ENCODE assay signal across 8 cellular contexts in the genomic region with DNA sequence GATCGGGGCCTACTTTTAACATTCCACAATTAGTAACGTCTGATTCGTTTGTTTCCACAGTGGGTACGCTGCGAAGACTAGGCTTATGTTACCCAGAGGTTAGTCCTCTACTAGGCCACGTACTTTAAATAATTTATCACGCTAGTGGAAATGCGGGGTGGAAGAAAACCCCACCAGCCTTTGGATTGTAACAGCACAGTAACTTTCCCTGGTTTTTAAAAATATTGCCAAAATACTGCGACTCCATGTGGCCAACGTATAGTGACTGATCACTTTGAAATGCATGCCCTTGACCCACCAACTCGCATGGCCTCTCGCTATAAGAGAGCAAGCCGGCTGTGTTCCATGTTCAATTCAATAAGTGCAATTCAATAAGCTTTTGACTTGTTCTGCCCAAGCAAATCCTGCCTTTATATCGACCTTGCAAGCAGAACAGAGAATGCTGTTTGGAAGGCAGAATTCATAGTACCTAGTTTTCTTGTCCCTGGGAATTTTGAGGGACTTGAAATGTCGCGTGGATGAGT. TPM values are rescaled to one million over a fixed set of nuclear protein-coding genes. Genes with fewer than 3 reads are reported as not detected.
DNase-seq lines count a peak whose midpoint lies in the region; ATAC-seq, FAIRE-seq and TF ChIP-seq lines count a peak whose summit lies in the region.

No MANE protein-coding gene starts in this region.

- H3K27me3 ChIP-seq in HL-60 (ENCODE audit: insufficient read depth, poor library complexity, severe bottlenecking) (no peaks in the 10 kb centered on the region), HepG2 (ENCODE audit: control insufficient read depth in 1 of 2, insufficient read depth in 2 of 2, low read length in 2 of 2) (no peaks in the 10 kb centered on the region), tibial artery (no peaks in the 10 kb centered on the region)

- no peak for ATAC-seq in HepG2

- H3K36me3 ChIP-seq in HepG2 (replicated peaks in 1 of 2; ENCODE audit: control insufficient read depth in 1 of 2, insufficient read depth in 2 of 2, low read length in 2 of 2) (no peaks in the 10 kb centered on the region), tibial artery (no peaks in the 10 kb centered on the region)

- WGBS in HepG2 (ENCODE audit: low lambda C conversion rate) = 87% methylated on average over 16 of the region's 16 CpGs

- H3K4me1 ChIP-seq in HepG2 (ENCODE audit: insufficient read depth, low read length) (peaks cover 36% of the 10 kb centered on the region), tibial artery (peaks cover 0 to 31% (median 12%) of the 10 kb centered on the region in 4 donors)

- TF ChIP-seq EP300 in HepG2 (IDR thresholded peaks at IDR 0.05; ENCODE audit: low read depth in 2 of 2, low read length in 2 of 2) (no peak), HepG2 (CRISPR knock-in tag; IDR thresholded peaks at IDR 0.05; ENCODE audit: borderline replicate concordance) (no peak)

- in situ Hi-C loops in HepG2 (cut with HindIII; ENCODE audit: extremely low pct_ligation_motif_present, low pct_unique_long_range_greater_than_20kb) = no loop called here
- in situ Hi-C loops in GM13976 (cut with MboI; ENCODE audit: low sequenced_read_pairs, unreplicated experiment) = no loop called here

- no peak for TF ChIP-seq RAD21 in HepG2 (CRISPR knock-in tag; IDR thresholded peaks at IDR 0.05)

- peaks cover 34% of the 10 kb centered on the region for H3K79me2 ChIP-seq in HepG2 (ENCODE audit: insufficient read depth, low read length)

- intact Hi-C loops in HepG2 (cut with micrococcal nuclease; ENCODE audit: unreplicated experiment) = no loop called here
- intact Hi-C loops in tibial artery (cut with DNase I; ENCODE audit: low total_unique reads) = loop anchor here (5.0 kb wide), 1 partner anchor 49 kb away; no protein-coding TSS in a partner anchor

- no peak for TF ChIP-seq POLR2A in HepG2 (IDR thresholded peaks at IDR 0.05; ENCODE audit: insufficient read depth in 1 of 2, low read depth in 2 of 2, low read length in 2 of 2)

- BruUV-seq in HepG2 (replicated peaks; lab: Mats Ljungman, UMichigan) = TSS peak; percentile 44

- no peaks in the 10 kb centered on the region for H4K20me1 ChIP-seq in HepG2 (ENCODE audit: insufficient read depth, low read length)

- H3K9ac ChIP-seq in HepG2 (ENCODE audit: insufficient read depth, low read depth, low read length) = peak overlapping the region; percentile 92

- FAIRE-seq in HepG2 (lab: Jason Lieb, UNC) = no peak
- no peak for FAIRE-seq in RCC 7860 (lab: Jason Lieb, UNC)

- H2AFZ ChIP-seq in HepG2 (ENCODE audit: low read length) = no peak overlapping the region

- H3K4me3 ChIP-seq in AG09309 (ENCODE audit: control insufficient read depth, low read depth, low read length) (peak overlapping the region; percentile 57), HL-60 (replicated peaks; ENCODE audit: insufficient read depth, low read length) (peak overlapping the region; percentile 13), HepG2 (replicated peaks in 1 of 3; ENCODE audit: insufficient read depth in 1 of 3, low read depth in 2 of 3, low read length in 3 of 3) (peak overlapping the region; percentile 16 to 75 (median 37); a peak in 4 of 6 replicates), tibial artery (peak overlapping the region; percentile 84 to 95)

- POLR2A ChIA-PET in HepG2 (lab: Yijun Ruan, JAX) = interaction anchor here (0.9 to 2.2 kb wide), 13 partner anchors 10 to 312 kb away, joined by 3 to 20 read pairs (median 6); a partner anchor contains a TSS

- CTCF ChIA-PET in HepG2 (lab: Yijun Ruan, JAX; ENCODE audit: low intra/inter-chr PET ratio, low total read pairs) = no interaction called here

- H3K9me3 ChIP-seq in HepG2 (ENCODE audit: low read length) (no peaks in the 10 kb centered on the region), tibial artery (no peaks in the 10 kb centered on the region)

- TF ChIP-seq CTCF in AG09309 (IDR thresholded peaks at IDR 0.05; ENCODE audit: control insufficient read depth, insufficient read depth, low read depth, low read length, missing control alignments) = no peak
- TF ChIP-seq CTCF in HL-60 (IDR thresholded peaks at IDR 0.05; ENCODE audit: insufficient read depth, low read length) = no peak
- no peak for TF ChIP-seq CTCF in HepG2 (CRISPR knock-in tag; IDR thresholded peaks at IDR 0.05)
- no peak for TF ChIP-seq CTCF in tibial artery (IDR thresholded peaks at IDR 0.05)
- no peak for TF ChIP-seq CTCF in GM13976 (IDR thresholded peaks at IDR 0.05; ENCODE audit: borderline replicate concordance, control extremely low read depth, extremely low read depth, insufficient read depth, missing control alignments)

- DNase-seq in AG09309 (ENCODE audit: low read depth) (no peak), HL-60 (ENCODE audit: low read depth in 1 of 2, low spot score in 1 of 2) (no peak), amniotic epithelial cell (ENCODE audit: low read depth) (peak; percentile 14), HepG2 (ENCODE audit: low spot score) (no peak), tibial artery (no peak), RCC 7860 (ENCODE audit: low spot score) (no peak), NCI-H128 (lab: John Stamatoyannopoulos, UW; ENCODE audit: unreplicated experiment) (no peak), GM13976 (ENCODE audit: low spot score) (no peak)

- H3K4me2 ChIP-seq in HepG2 (ENCODE audit: low read depth, low read length) = peak overlapping the region; percentile 76

- H3K27ac ChIP-seq in HL-60 (replicated peaks) = peak overlapping the region; percentile 97
- H3K27ac ChIP-seq in HepG2 (ENCODE audit: extremely low read length, insufficient read depth, low read length) = peak overlapping the region; percentile 100
- peak overlapping the region; percentile 92 to 99 for H3K27ac ChIP-seq in tibial artery

TF ChIP-seq in HepG2, 621 proteins besides CTCF, POLR2A, EP300 and RAD21 (continues in another document):
- TF ChIP-seq RORA (CRISPR knock-in tag; IDR thresholded peaks at IDR 0.05) (0 out of 2 replicates have a peak, but pooled peaks have one; percentile 93), PTBP1 (IDR thresholded peaks at IDR 0.05; ENCODE audit: low read depth, low read length, poor library complexity, severe bottlenecking) (no peak), FOSL1 (CRISPR knock-in tag; IDR thresholded peaks at IDR 0.05; ENCODE audit: borderline replicate concordance) (no peak), EED (CRISPR knock-in tag; IDR thresholded peaks at IDR 0.05) (no peak), ZBTB38 (CRISPR knock-in tag; IDR thresholded peaks at IDR 0.05) (peak; percentile 70), ZNF337 (CRISPR knock-in tag; IDR thresholded peaks at IDR 0.05; ENCODE audit: borderline replicate concordance, low read depth) (0 out of 2 replicates have a peak, but pooled peaks have one; percentile 17)
- TF ChIP-seq, protein P1, sequence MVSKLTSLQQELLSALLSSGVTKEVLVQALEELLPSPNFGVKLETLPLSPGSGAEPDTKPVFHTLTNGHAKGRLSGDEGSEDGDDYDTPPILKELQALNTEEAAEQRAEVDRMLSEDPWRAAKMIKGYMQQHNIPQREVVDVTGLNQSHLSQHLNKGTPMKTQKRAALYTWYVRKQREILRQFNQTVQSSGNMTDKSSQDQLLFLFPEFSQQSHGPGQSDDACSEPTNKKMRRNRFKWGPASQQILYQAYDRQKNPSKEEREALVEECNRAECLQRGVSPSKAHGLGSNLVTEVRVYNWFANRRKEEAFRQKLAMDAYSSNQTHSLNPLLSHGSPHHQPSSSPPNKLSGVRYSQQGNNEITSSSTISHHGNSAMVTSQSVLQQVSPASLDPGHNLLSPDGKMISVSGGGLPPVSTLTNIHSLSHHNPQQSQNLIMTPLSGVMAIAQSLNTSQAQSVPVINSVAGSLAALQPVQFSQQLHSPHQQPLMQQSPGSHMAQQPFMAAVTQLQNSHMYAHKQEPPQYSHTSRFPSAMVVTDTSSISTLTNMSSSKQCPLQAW (CRISPR knock-in tag; IDR thresholded peaks at IDR 0.05) = 0 out of 2 replicates have a peak, but pooled peaks have one; percentile 9

RNA-seq across cellular contexts. Expression of a gene that starts 0.9 kb away (rescaled TPM):
- 17.5 and 30.1 TPM in 2 replicates for total RNA-seq in HepG2 (2016; rRNA removed; fragmentation: Illumina TruSeq; extraction: Trizol)
- total RNA-seq in HepG2 (2016; cell fraction: cytosol; rRNA removed; fragmentation: Illumina TruSeq; extraction: Trizol; ENCODE audit: low read depth) = 2.8 and 4.5 TPM in 2 replicates
- total RNA-seq in HepG2 (2016; cell fraction: insoluble cytoplasmic fraction; rRNA removed; fragmentation: Illumina TruSeq; extraction: Trizol) = 17.5 and 28.0 TPM in 2 replicates
- total RNA-seq in HepG2 (2016; cell fraction: membrane; rRNA removed; fragmentation: Illumina TruSeq; extraction: Trizol) = 4.8 and 6.0 TPM in 2 replicates
- total RNA-seq in HepG2 (2016; cell fraction: nucleus; rRNA removed; fragmentation: Illumina TruSeq; extraction: Trizol) = 11.5 and 16.8 TPM in 2 replicates
- 14.9 and 18.5 TPM in 2 replicates for polyA plus RNA-seq in HepG2 (2011; rRNA removed)
- 8.4 and 8.7 TPM in 2 replicates for polyA plus RNA-seq in HepG2 (2011; cell fraction: cytosol; rRNA removed)
- 6.8 and 7.7 TPM in 2 replicates for polyA plus RNA-seq in HepG2 (2011; cell fraction: nucleus; rRNA removed)
- polyA plus RNA-seq in HepG2 (2012) = 6.4 and 11.0 TPM in 2 replicates
- 0.42 and 0.45 TPM in 2 replicates for polyA plus RNA-seq in HepG2 (2016; cell fraction: cytosol; fragmentation: Illumina TruSeq; extraction: Trizol; ENCODE audit: low read depth)
- polyA plus RNA-seq in HepG2 (2016; cell fraction: insoluble cytoplasmic fraction; fragmentation: Illumina TruSeq; extraction: Trizol; ENCODE audit: low read depth) = 18.4 and 18.8 TPM in 2 replicates
- 2.0 TPM in 2 replicates for polyA plus RNA-seq in HepG2 (2016; cell fraction: membrane; fragmentation: Illumina TruSeq; extraction: Trizol; ENCODE audit: low read depth)
- 11.5 and 12.3 TPM in 2 replicates for polyA plus RNA-seq in HepG2 (2016; cell fraction: nucleus; fragmentation: Illumina TruSeq; extraction: Trizol; ENCODE audit: insufficient read depth, low read depth)
- 38.1 and 59.7 TPM in 2 replicates for polyA minus RNA-seq in HepG2 (2011; rRNA and poly(A)+ RNA removed; ENCODE audit: low replicate concordance)
- polyA minus RNA-seq in HepG2 (2011; cell fraction: cytosol; rRNA and poly(A)+ RNA removed) = 19.6 and 19.7 TPM in 2 replicates
- polyA minus RNA-seq in HepG2 (2011; cell fraction: nucleus; rRNA and poly(A)+ RNA removed) = 12.9 and 16.3 TPM in 2 replicates

Comparison
In these comparisons a context has a peak if more than half of its experiments do, and no peak if none do; other contexts are left out.
1. H3K4me3 ChIP-seq: peak in every context shown above with its lines; median percentile 90 in tibial artery; 57 in AG09309; 37 in HepG2; 13 in HL-60.